Comparison of ENCODE assay signal across 12 cellular contexts in genomic region chr5:179270581-179271300, GRCh38.
DNase-seq lines count a peak whose midpoint lies in the region; ATAC-seq and TF ChIP-seq lines count a peak whose summit lies in the region.
"Had no signal": no experiment of that assay in that cellular context is flagged by ENCODE, and none has a peak within 500 bp of the region (broad histone marks: within the 10 kb centered on the region; RNA-seq: fewer than 3 reads in every experiment).

No MANE protein-coding gene starts in this region.

- no peaks in the 10 kb centered on the region for H3K79me1 ChIP-seq in H9 (ENCODE audit: insufficient read depth, low read depth, low read length, poor library complexity, severe bottlenecking)

- no peak overlapping the region for H3K18ac ChIP-seq in H9 (ENCODE audit: insufficient read length, low read depth, low read length)

- no peaks in the 10 kb centered on the region for H4K20me1 ChIP-seq in H9 (ENCODE audit: control insufficient read depth, insufficient read depth, insufficient read length)

- no peaks in the 10 kb centered on the region for H3K36me3 Mint-ChIP-seq in H9 (ENCODE audit: insufficient read depth in 1 of 3, low read depth in 3 of 3)
- H3K36me3 Mint-ChIP-seq in endodermal cell (ENCODE audit: low read depth): no peaks in the 10 kb centered on the region
- H3K36me3 Mint-ChIP-seq: activated naive CD4-positive, alpha-beta T cell treated with anti-CD3 and anti-CD28 coated beads, Interleukin-2, amount 10 ng/mL, durations not matched to agents 7 days and 5 days had no signal

- H3K4me2 ChIP-seq in H9 (ENCODE audit: insufficient read depth, insufficient read length, low read length): no peak overlapping the region

- H3T11ph ChIP-seq in H9 (ENCODE audit: low read length): no peak overlapping the region

- intact Hi-C loops in left lung (cut with DNase I): no loop called here

- H3K36me3 ChIP-seq in endodermal cell (ENCODE audit: control insufficient read depth, insufficient read depth, low read length): no peaks in the 10 kb centered on the region
- peaks cover 0 to 8% of the 10 kb centered on the region in 2 donors for H3K36me3 ChIP-seq in left lung
- no peaks in the 10 kb centered on the region for H3K36me3 ChIP-seq in suprapubic skin

- H3K4me1 ChIP-seq in H9 (ENCODE audit: insufficient read depth, low read length): no peaks in the 10 kb centered on the region
- H3K4me1 ChIP-seq in endodermal cell (ENCODE audit: control insufficient read depth, insufficient read depth, low read length): no peaks in the 10 kb centered on the region
- peaks cover 4 to 12% of the 10 kb centered on the region in 2 donors for H3K4me1 ChIP-seq in left lung
- peaks cover 71% of the 10 kb centered on the region for H3K4me1 ChIP-seq in suprapubic skin

- H4K91ac ChIP-seq in H9 (ENCODE audit: insufficient read length, low read depth, low read length): no peak overlapping the region

- no peaks in the 10 kb centered on the region for H3K79me2 ChIP-seq in H9 (ENCODE audit: insufficient read depth, low read length)

- H3K27me3 ChIP-seq in H9 (ENCODE audit: insufficient read depth, low read length) (no peaks in the 10 kb centered on the region), endodermal cell (ENCODE audit: control insufficient read depth, insufficient read depth, low read length, poor library complexity, severe bottlenecking) (no peaks in the 10 kb centered on the region), left lung (peaks cover 0 to 45% of the 10 kb centered on the region in 2 donors), suprapubic skin (peaks cover 3% of the 10 kb centered on the region)

- no peak overlapping the region for H2BK120ac ChIP-seq in H9 (ENCODE audit: low read depth, low read length, poor library complexity, severe bottlenecking)

- H3K27me3 Mint-ChIP-seq in H9 (ENCODE audit: low read depth) (no peaks in the 10 kb centered on the region; the same call in 1 of the 2 replicates), endodermal cell (ENCODE audit: insufficient read depth) (no peaks in the 10 kb centered on the region)

- H2BK5ac ChIP-seq in H9 (ENCODE audit: insufficient read length, low read length): no peak overlapping the region

- H3K4ac ChIP-seq in H9 (ENCODE audit: low read depth, low read length): no peak overlapping the region

- DNase-seq in H9 (peak; percentile 19), endodermal cell (peak; percentile 33), left lung (peak; percentile 35 to 68), suprapubic skin (ENCODE audit: low spot score in 2 of 2) (peak; percentile 62 to 78), DMS114 treated with DMSO at 0.1 percent for 48 hours (lab: John Stamatoyannopoulos, UW; ENCODE audit: unreplicated experiment) (no peak), DMS153 treated with DMSO at 0.1 percent for 48 hours (lab: John Stamatoyannopoulos, UW; ENCODE audit: unreplicated experiment) (no peak)
- DNase-seq: activated CD4-positive, alpha-beta T cell treated with anti-CD3 and anti-CD28 coated beads, Interleukin-2, amount 50 U/mL, for 4 hours; activated naive CD4-positive, alpha-beta T cell treated with anti-CD3 and anti-CD28 coated beads, Interleukin-2, amount 10 ng/mL, durations not matched to agents 7 days and 5 days; NCI-H1105; nephron progenitor cell had no signal

- H3K9me3 Mint-ChIP-seq in H9: peaks cover 2 to 3% of the 10 kb centered on the region in 2 experiments; a peak in 2 of 5 replicates
- no peaks in the 10 kb centered on the region for H3K9me3 Mint-ChIP-seq in endodermal cell
- H3K9me3 Mint-ChIP-seq: activated naive CD4-positive, alpha-beta T cell treated with anti-CD3 and anti-CD28 coated beads, Interleukin-2, amount 10 ng/mL, durations not matched to agents 7 days and 5 days; nephron progenitor cell had no signal

- TF ChIP-seq CTCF in H9 (conservative IDR thresholded peaks at IDR 0.05): no peak
- no peak for TF ChIP-seq CTCF in endodermal cell (conservative IDR thresholded peaks at IDR 0.05)
- TF ChIP-seq CTCF in left lung (IDR thresholded peaks at IDR 0.05): no peak
- no peak for TF ChIP-seq CTCF in suprapubic skin (IDR thresholded peaks at IDR 0.05)

- no peak overlapping the region for H2BK15ac ChIP-seq in H9 (ENCODE audit: low read depth, low read length)

- no peak overlapping the region for H2AK5ac ChIP-seq in H9 (ENCODE audit: insufficient read length, low read length)

- no peak for TF ChIP-seq POLR2A in suprapubic skin (IDR thresholded peaks at IDR 0.05)

- no peak overlapping the region; the same call in 1 of the 2 replicates for H3K14ac ChIP-seq in H9 (ENCODE audit: insufficient read depth, low read length)

- H2BK12ac ChIP-seq in H9 (ENCODE audit: insufficient read length, low read depth, low read length): no peak overlapping the region

- H3K4me3 ChIP-seq in endodermal cell (ENCODE audit: low read length) (no peak overlapping the region), left lung (no peak overlapping the region), suprapubic skin (no peak overlapping the region)

- H3K4me3 Mint-ChIP-seq in H9 (no peak overlapping the region), endodermal cell (no peak overlapping the region)
- H3K4me3 Mint-ChIP-seq: activated naive CD4-positive, alpha-beta T cell treated with anti-CD3 and anti-CD28 coated beads, Interleukin-2, amount 10 ng/mL, durations not matched to agents 7 days and 5 days; nephron progenitor cell had no signal

- no peak overlapping the region for H3K23ac ChIP-seq in H9 (ENCODE audit: insufficient read length, low read depth, low read length)

- ATAC-seq in left lung (peak; percentile 6), GM21619 (IDR thresholded peaks at IDR 0.05; ENCODE audit: unreplicated experiment) (no peak), HG03520 (IDR thresholded peaks at IDR 0.05; ENCODE audit: unreplicated experiment) (no peak)

- H3K27ac ChIP-seq in H9 (ENCODE audit: insufficient read length, low read depth, low read length) (no peak overlapping the region), endodermal cell (ENCODE audit: low read depth, low read length) (no peak overlapping the region), left lung (peak overlapping the region; percentile 23 to 62), suprapubic skin (peak overlapping the region; percentile 77)

- no peaks in the 10 kb centered on the region for H3K23me2 ChIP-seq in H9 (ENCODE audit: insufficient read length, low read depth, low read length, poor library complexity, severe bottlenecking)

- H3K9ac ChIP-seq in H9 (ENCODE audit: extremely low read depth, insufficient read length, low read length): no peak overlapping the region
- no peak overlapping the region for H3K9ac ChIP-seq in endodermal cell (ENCODE audit: extremely low read depth, low read length, poor library complexity, severe bottlenecking)

- H3K56ac ChIP-seq in H9 (ENCODE audit: insufficient read length, low read depth, low read length): no peak overlapping the region

- no peaks in the 10 kb centered on the region for H3K9me3 ChIP-seq in H9 (ENCODE audit: control insufficient read depth, low read depth, low read length)
- no peaks in the 10 kb centered on the region for H3K9me3 ChIP-seq in endodermal cell (ENCODE audit: control insufficient read depth, low read length)
- H3K9me3 ChIP-seq in left lung: no peaks in the 10 kb centered on the region
- H3K9me3 ChIP-seq in suprapubic skin: no peaks in the 10 kb centered on the region

- no peak for TF ChIP-seq EP300 in suprapubic skin (IDR thresholded peaks at IDR 0.05)

- no CpG with 5 or more reads among the region's 12 CpGs for WGBS in H9 (ENCODE audit: extremely low coverage, insufficient read length, low lambda C conversion rate)
- WGBS in endodermal cell (ENCODE audit: insufficient coverage in 1 of 2, insufficient read length in 1 of 2), 2 experiments: 89 to 96% methylated on average over 8 to 12 of the region's 12 CpGs
- 72% methylated on average over 10 of the region's 12 CpGs for WGBS in suprapubic skin

- H3K27ac Mint-ChIP-seq in H9 (no peak overlapping the region), endodermal cell (no peak overlapping the region)
- H3K27ac Mint-ChIP-seq: activated naive CD4-positive, alpha-beta T cell treated with anti-CD3 and anti-CD28 coated beads, Interleukin-2, amount 10 ng/mL, durations not matched to agents 7 days and 5 days; nephron progenitor cell had no signal

- peaks cover 11 to 21% of the 10 kb centered on the region in 2 experiments for H3K4me1 Mint-ChIP-seq in H9
- H3K4me1 Mint-ChIP-seq in endodermal cell: no peaks in the 10 kb centered on the region
- H3K4me1 Mint-ChIP-seq: activated naive CD4-positive, alpha-beta T cell treated with anti-CD3 and anti-CD28 coated beads, Interleukin-2, amount 10 ng/mL, durations not matched to agents 7 days and 5 days had no signal

- no peak overlapping the region for H2BK20ac ChIP-seq in H9 (ENCODE audit: low read depth, low read length, poor library complexity, severe bottlenecking)

- H2AFZ ChIP-seq in H9 (ENCODE audit: low read length): no peak overlapping the region

- H4K8ac ChIP-seq in H9 (replicated peaks; ENCODE audit: insufficient read length, low read depth, low read length): no peak overlapping the region

- no peak overlapping the region for H4K5ac ChIP-seq in H9 (ENCODE audit: insufficient read length, low read depth, low read length)

Comparison
In these comparisons a context has a peak if more than half of its experiments do, and no peak if none do; other contexts are left out.
1. DNase-seq: peak in H9 (single experiment), endodermal cell (single experiment), left lung (2 of 2) and suprapubic skin (2 of 2); none in DMS114 treated with DMSO at 0.1 percent for 48 hours (single experiment) and DMS153 treated with DMSO at 0.1 percent for 48 hours (single experiment).
2. H3K27ac ChIP-seq: peak in left lung (2 of 2) and suprapubic skin (single experiment); none in H9 (single experiment) and endodermal cell (single experiment).